Comparison of ENCODE assay signal across 25 cellular contexts in genomic region chr4:140736669-140737343, GRCh38. TPM values are rescaled to one million over a fixed set of nuclear protein-coding genes. Genes with fewer than 3 reads are reported as not detected.
A peak's percentile ranks its signal among the peaks of the same experiment; 100 is the strongest.
DNase-seq lines count a peak whose midpoint lies in the region; ATAC-seq and TF ChIP-seq lines count a peak whose summit lies in the region.
"Had no signal": no experiment of that assay in that cellular context is flagged by ENCODE, and none has a peak within 500 bp of the region (broad histone marks: within the 10 kb centered on the region; RNA-seq: fewer than 3 reads in every experiment).

No MANE protein-coding gene starts in this region.

- peaks cover 68% of the 10 kb centered on the region for H3K79me2 ChIP-seq in SK-N-SH (ENCODE audit: insufficient read depth)
- H3K79me2 ChIP-seq in smooth muscle cell (ENCODE audit: low read depth), result peaks cover 88% of the 10 kb centered on the region
- H3K79me2 ChIP-seq: parathyroid adenoma had no signal

- H3K36me3 ChIP-seq in HEK293 (ENCODE audit: control insufficient read depth in 2 of 2, insufficient read depth in 1 of 2, low read length in 2 of 2), result no peaks in the 10 kb centered on the region
- no peaks in the 10 kb centered on the region for H3K36me3 ChIP-seq in SK-N-SH (replicated peaks in 1 of 2; ENCODE audit: control insufficient read depth in 1 of 2, insufficient read depth in 2 of 2, low read length in 1 of 2)
- no peaks in the 10 kb centered on the region for H3K36me3 ChIP-seq in heart right ventricle
- no peaks in the 10 kb centered on the region for H3K36me3 ChIP-seq in smooth muscle cell (ENCODE audit: low read depth)
- no peaks in the 10 kb centered on the region for H3K36me3 ChIP-seq in effector memory CD4-positive, alpha-beta T cell (ENCODE audit: control insufficient read depth, insufficient read depth, low read length)
- H3K36me3 ChIP-seq: sigmoid colon, upper lobe of right lung had no signal

- no peaks in the 10 kb centered on the region for H3K27me3 ChIP-seq in SK-N-SH (ENCODE audit: insufficient read depth)
- no peaks in the 10 kb centered on the region for H3K27me3 ChIP-seq in heart right ventricle
- no peaks in the 10 kb centered on the region for H3K27me3 ChIP-seq in smooth muscle cell (ENCODE audit: low read depth)
- H3K27me3 ChIP-seq in effector memory CD4-positive, alpha-beta T cell (replicated peaks; ENCODE audit: control insufficient read depth, insufficient read depth, low read length, poor library complexity, severe bottlenecking), result no peaks in the 10 kb centered on the region
- H3K27me3 ChIP-seq: hepatocyte, sigmoid colon, upper lobe of right lung had no signal

- POLR2A ChIA-PET in HEK293 (lab: Yijun Ruan, JAX) (interaction anchor here (1.8 kb wide), 1 partner anchor 20 kb away, joined by 5 read pairs; no protein-coding TSS in a partner anchor), SK-N-SH (lab: Yijun Ruan, JAX) (no interaction called here)

- H3K4me1 ChIP-seq in HEK293 (ENCODE audit: control insufficient read depth, insufficient read depth, low read length) (no peaks in the 10 kb centered on the region; the same call in 1 of the 2 replicates), SK-N-SH (ENCODE audit: control insufficient read depth in 1 of 2, insufficient read depth in 2 of 2, low read depth in 1 of 2, low read length in 1 of 2) (peaks cover 13 to 38% of the 10 kb centered on the region in 2 experiments; a peak in 3 of 4 replicates), heart right ventricle (peaks cover 7 to 83% (median 55%) of the 10 kb centered on the region in 9 donors), smooth muscle cell (ENCODE audit: low read depth) (peaks cover 22% of the 10 kb centered on the region)
- H3K4me1 ChIP-seq in effector memory CD4-positive, alpha-beta T cell (ENCODE audit: control insufficient read depth, insufficient read depth, low read length, poor library complexity, severe bottlenecking), result no peaks in the 10 kb centered on the region
- H3K4me1 ChIP-seq: parathyroid adenoma, sigmoid colon had no signal

- peaks cover 12% of the 10 kb centered on the region for H3F3A ChIP-seq in SK-N-SH (replicated peaks; ENCODE audit: insufficient read depth)
- no peaks in the 10 kb centered on the region for H3F3A ChIP-seq in smooth muscle cell (ENCODE audit: low read depth)

- WGBS in SK-N-SH (ENCODE audit: low lambda C conversion rate), result 67% methylated on average over 6 of the region's 6 CpGs
- 60 to 66% methylated on average over 6 of the region's 6 CpGs for whole genome bisulfite sequencing in heart right ventricle, 2 donors
- 72% methylated on average over 6 of the region's 6 CpGs for WGBS in smooth muscle cell (ENCODE audit: low lambda C conversion rate)

- CTCF ChIA-PET in HEK293 (lab: Yijun Ruan, JAX), result interaction anchor here (0.7 kb wide), 1 partner anchor 128 kb away, joined by 3 read pairs; no protein-coding TSS in a partner anchor
- CTCF ChIA-PET in SK-N-SH (lab: Yijun Ruan, JAX), result no interaction called here

- no peak for TF ChIP-seq EP300 in SK-N-SH (IDR thresholded peaks at IDR 0.05; ENCODE audit: borderline replicate concordance in 1 of 2, low read depth in 1 of 2, low read length in 1 of 2)

- no peaks in the 10 kb centered on the region for H3K9me2 ChIP-seq in SK-N-SH

- TF ChIP-seq CTCF in HEK293 (tag by site-specific recombination; IDR thresholded peaks at IDR 0.05) (no peak), SK-N-SH (IDR thresholded peaks at IDR 0.05) (no peak), heart right ventricle (IDR thresholded peaks at IDR 0.05) (no peak), smooth muscle cell (IDR thresholded peaks at IDR 0.05; ENCODE audit: borderline replicate concordance, insufficient read depth, poor library complexity, severe bottlenecking) (no peak), foreskin fibroblast (IDR thresholded peaks at IDR 0.05; ENCODE audit: low read depth, low read length) (no peak)

- intact Hi-C loops in heart right ventricle (cut with DNase I), result no loop called here

- H3K4me3 ChIP-seq in HEK293 (ENCODE audit: low read depth, low read length) (no peak overlapping the region), SK-N-SH (ENCODE audit: low read depth in 2 of 2, low read length in 1 of 2) (0 out of 4 replicates have a peak overlapping the region, but pooled peaks of 1 of the 2 experiments have one; percentile 13), heart right ventricle (no peak overlapping the region), smooth muscle cell (no peak overlapping the region), foreskin fibroblast (ENCODE audit: low read depth in 1 of 2, low read length in 2 of 2) (no peak overlapping the region)
- no peak overlapping the region for H3K4me3 ChIP-seq in effector memory CD4-positive, alpha-beta T cell (ENCODE audit: insufficient read depth, low read depth, low read length, poor library complexity, severe bottlenecking)
- H3K4me3 ChIP-seq: hepatocyte, sigmoid colon, upper lobe of right lung had no signal

- H4K20me1 ChIP-seq in SK-N-SH (ENCODE audit: insufficient read depth), result no peaks in the 10 kb centered on the region
- H4K20me1 ChIP-seq in smooth muscle cell (ENCODE audit: low read depth), result peaks cover 64% of the 10 kb centered on the region

- H2AFZ ChIP-seq in SK-N-SH (ENCODE audit: low read depth), result no peak overlapping the region; the same call in 1 of the 2 replicates
- H2AFZ ChIP-seq in smooth muscle cell (ENCODE audit: low read depth), result no peak overlapping the region
- H2AFZ ChIP-seq: hepatocyte, parathyroid adenoma had no signal

- no peak overlapping the region for H3K27ac ChIP-seq in HEK293 (ENCODE audit: extremely low read depth, low read depth, low read length)
- H3K27ac ChIP-seq in SK-N-SH (ENCODE audit: low read depth in 2 of 2, low read length in 1 of 2), result peak overlapping the region; percentile 23 to 63; a peak in 3 of 4 replicates
- H3K27ac ChIP-seq in heart right ventricle, result peak overlapping the region in 1 of 10 donors; percentile 28
- H3K27ac ChIP-seq in smooth muscle cell (ENCODE audit: low read depth), result peak overlapping the region; percentile 12
- H3K27ac ChIP-seq in effector memory CD4-positive, alpha-beta T cell (ENCODE audit: insufficient read depth, low read length, poor library complexity, severe bottlenecking), result no peak overlapping the region
- H3K27ac ChIP-seq: hepatocyte, parathyroid adenoma, sigmoid colon, upper lobe of right lung had no signal

- H3K4me2 ChIP-seq in SK-N-SH, result peak overlapping the region; percentile 77
- peak overlapping the region; percentile 44 for H3K4me2 ChIP-seq in smooth muscle cell
- H3K4me2 ChIP-seq: hepatocyte had no signal

- H3K9me3 ChIP-seq in HEK293 (ENCODE audit: control insufficient read depth, insufficient read depth, low read depth, low read length), result no peaks in the 10 kb centered on the region
- no peaks in the 10 kb centered on the region for H3K9me3 ChIP-seq in SK-N-SH
- H3K9me3 ChIP-seq in heart right ventricle, result no peaks in the 10 kb centered on the region
- no peaks in the 10 kb centered on the region for H3K9me3 ChIP-seq in smooth muscle cell (replicated peaks; ENCODE audit: low read depth)
- no peaks in the 10 kb centered on the region for H3K9me3 ChIP-seq in effector memory CD4-positive, alpha-beta T cell (ENCODE audit: control insufficient read depth, low read length)
- H3K9me3 ChIP-seq: sigmoid colon, upper lobe of right lung had no signal

- TF ChIP-seq RAD21 in SK-N-SH (IDR thresholded peaks at IDR 0.05; ENCODE audit: low read length), result no peak

- peak; percentile 8 for DNase-seq in SK-N-SH
- no peak for DNase-seq in heart right ventricle
- no peak for DNase-seq in smooth muscle cell (lab: John Stamatoyannopoulos, UW; ENCODE audit: unreplicated experiment)
- DNase-seq in T-helper 2 cell, result no peak
- no peak for DNase-seq in HuH-7.5 (ENCODE audit: low spot score)
- no peak for DNase-seq in effector memory CD4-positive, alpha-beta T cell
- no peak for DNase-seq in foreskin fibroblast
- DNase-seq: activated CD4-positive, alpha-beta T cell treated with anti-CD3 and anti-CD28 coated beads for 1 hour; activated CD8-positive, alpha-beta T cell treated with anti-CD3 and anti-CD28 coated beads for 36 hours; activated effector memory CD4-positive, alpha-beta T cell treated with Interleukin-2 at 50 U/mL for 16 hours; activated naive CD8-positive, alpha-beta T cell treated with anti-CD3 and anti-CD28 coated beads for 36 hours; activated T-cell treated with anti-CD3 and anti-CD28 coated beads for 4 hours; CD4-positive, alpha-beta T cell; foreskin melanocyte; NCI-H1092; NCI-H2081 treated with DMSO at 0.1 percent for 48 hours; NCI-H446; NCI-H82; SHP77 treated with DMSO at 0.1 percent for 48 hours; sigmoid colon; T-cell; upper lobe of right lung had no signal

- peak in 7 of 8 donors; percentile 27 to 65 (median 49) for ATAC-seq in heart right ventricle
- ATAC-seq: activated CD8-positive, alpha-beta T cell treated with anti-CD3 and anti-CD28 coated beads for 36 hours; T-cell; upper lobe of right lung had no signal

- H3K9ac ChIP-seq in SK-N-SH (no peak overlapping the region), smooth muscle cell (ENCODE audit: low read depth) (no peak overlapping the region)
- H3K9ac ChIP-seq: parathyroid adenoma had no signal

TF ChIP-seq in SK-N-SH, 30 proteins besides CTCF, POLR2A, EP300 and RAD21 (continues in another document):
- no peak for TF ChIP-seq NRF1 (IDR thresholded peaks at IDR 0.05; ENCODE audit: low read depth, low read length)
- TF ChIP-seq, protein P1, sequence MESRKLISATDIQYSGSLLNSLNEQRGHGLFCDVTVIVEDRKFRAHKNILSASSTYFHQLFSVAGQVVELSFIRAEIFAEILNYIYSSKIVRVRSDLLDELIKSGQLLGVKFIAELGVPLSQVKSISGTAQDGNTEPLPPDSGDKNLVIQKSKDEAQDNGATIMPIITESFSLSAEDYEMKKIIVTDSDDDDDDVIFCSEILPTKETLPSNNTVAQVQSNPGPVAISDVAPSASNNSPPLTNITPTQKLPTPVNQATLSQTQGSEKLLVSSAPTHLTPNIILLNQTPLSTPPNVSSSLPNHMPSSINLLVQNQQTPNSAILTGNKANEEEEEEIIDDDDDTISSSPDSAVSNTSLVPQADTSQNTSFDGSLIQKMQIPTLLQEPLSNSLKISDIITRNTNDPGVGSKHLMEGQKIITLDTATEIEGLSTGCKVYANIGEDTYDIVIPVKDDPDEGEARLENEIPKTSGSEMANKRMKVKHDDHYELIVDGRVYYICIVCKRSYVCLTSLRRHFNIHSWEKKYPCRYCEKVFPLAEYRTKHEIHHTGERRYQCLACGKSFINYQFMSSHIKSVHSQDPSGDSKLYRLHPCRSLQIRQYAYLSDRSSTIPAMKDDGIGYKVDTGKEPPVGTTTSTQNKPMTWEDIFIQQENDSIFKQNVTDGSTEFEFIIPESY (IDR thresholded peaks at IDR 0.05; ENCODE audit: borderline replicate concordance, low read depth), result no peak
- no peak for TF ChIP-seq JUND (IDR thresholded peaks at IDR 0.05)
- no peak for TF ChIP-seq ELF1 (IDR thresholded peaks at IDR 0.05)
- no peak for TF ChIP-seq RXRA (IDR thresholded peaks at IDR 0.05; ENCODE audit: borderline replicate concordance, low read depth)

RNA-seq across cellular contexts. Expression of gene TBC1D9, which starts 19.4 kb away (rescaled TPM):
- polyA plus RNA-seq in SK-N-SH (2012; rRNA removed) (13.5 and 16.1 TPM in 2 replicates), heart right ventricle (1 to 10 TPM; 4.4 to 8.3 TPM), smooth muscle cell (9.1 and 13.2 TPM in 2 replicates)
- 13.1 and 14.6 TPM in 2 replicates for polyA plus RNA-seq in SK-N-SH (2012; cell fraction: cytosol; rRNA removed)
- polyA plus RNA-seq in SK-N-SH (2012; cell fraction: nucleus; rRNA removed), result 9.7 and 12.3 TPM in 2 replicates
- total RNA-seq in heart right ventricle (10 to 100 TPM in 9 of 10 donors, 1 to 10 TPM in 1; 9.9 to 20.3 (median 14.6) TPM), smooth muscle cell (31.0 and 39.5 TPM in 2 replicates)
- total RNA-seq: activated CD8-positive, alpha-beta T cell treated with anti-CD3 and anti-CD28 coated beads for 36 hours had no signal

Comparison
In these comparisons a context has a peak if more than half of its experiments do, and no peak if none do; other contexts are left out.
1. H3K27ac ChIP-seq: peak in SK-N-SH (2 of 2) and smooth muscle cell (single experiment); none in HEK293 (single experiment) and effector memory CD4-positive, alpha-beta T cell (single experiment).
2. Of the 4 proteins assayed by ChIP-seq in both HEK293 and SK-N-SH: peak only in HEK293: none; only in SK-N-SH: PBX3; in both: none; in neither: 3.